21 cellular contexts compared by ENCODE assay signal in the genomic region with DNA sequence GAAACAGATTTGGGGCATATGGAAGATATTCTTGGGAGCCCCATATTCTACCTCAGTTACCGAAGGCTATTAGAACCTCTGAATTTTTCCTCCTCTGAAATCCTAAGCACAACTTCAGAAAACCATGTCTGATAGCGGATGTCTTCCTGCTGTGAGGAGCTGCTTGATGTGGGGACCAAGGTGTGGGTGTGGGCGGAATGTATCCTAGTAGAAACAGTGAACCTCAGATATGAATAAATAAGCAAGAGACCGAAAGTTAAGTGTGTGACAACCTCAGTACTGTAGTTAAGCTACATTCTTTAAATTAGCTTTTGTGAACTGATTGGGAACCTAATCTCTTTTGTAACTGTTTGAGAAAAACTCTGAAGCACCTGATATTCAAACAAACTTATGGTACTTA. TPM values are rescaled to one million over a fixed set of nuclear protein-coding genes. Genes with fewer than 3 reads are reported as not detected.
DNase-seq lines count a peak whose midpoint lies in the region; ATAC-seq and TF ChIP-seq lines count a peak whose summit lies in the region.
"Had no signal": no experiment of that assay in that cellular context is flagged by ENCODE, and none has a peak within 500 bp of the region (broad histone marks: within the 10 kb centered on the region; RNA-seq: fewer than 3 reads in every experiment).

No MANE protein-coding gene starts in this region.

- CTCF ChIA-PET in activated CD4-positive, alpha-beta memory T cell treated with anti-CD3 and anti-CD28 coated beads for 36 hours (lab: Charles Lee) = interaction anchor here (1.1 to 1.7 kb wide), 2 partner anchors 27 to 45 kb away, joined by 3 to 8 read pairs; no protein-coding TSS in a partner anchor
- CTCF ChIA-PET in activated CD4-positive, alpha-beta memory T cell treated with anti-CD3 and anti-CD28 coated beads, Interleukin-2, amount 10 ng/mL, durations not matched to agents 7 days and 5 days (lab: Charles Lee) = interaction anchor here (0.9 kb wide), 1 partner anchor 27 kb away, joined by 4 read pairs; no protein-coding TSS in a partner anchor
- CTCF ChIA-PET in WTC11 (lab: Charles Lee) = interaction anchor here (1.5 kb wide), 1 partner anchor 274 kb away, joined by 3 read pairs; no protein-coding TSS in a partner anchor

- peak; percentile 15 for DNase-seq in activated CD4-positive, alpha-beta memory T cell treated with anti-CD3 and anti-CD28 coated beads for 36 hours
- no peak for DNase-seq in activated CD4-positive, alpha-beta memory T cell treated with anti-CD3 and anti-CD28 coated beads, Interleukin-2, amount 10 ng/mL, durations not matched to agents 7 days and 5 days
- DNase-seq in stimulated activated CD4-positive, alpha-beta T cell treated with anti-CD3 and anti-CD28 coated beads, Interleukin-15, amount 100 ng/mL, for 24 hours = peak; percentile 34
- DNase-seq in stimulated activated CD4-positive, alpha-beta T cell treated with anti-CD3 and anti-CD28 coated beads, Interleukin-2, amount 100 ng/mL, for 48 hours = no peak
- DNase-seq in WTC11 (ENCODE audit: low spot score) = no peak
- DNase-seq in naive thymus-derived CD8-positive, alpha-beta T cell = no peak
- DNase-seq in NCI-H524 (lab: John Stamatoyannopoulos, UW) = no peak
- DNase-seq in substantia nigra (lab: John Stamatoyannopoulos, UW) = no peak
- DNase-seq: GM23248, H7, KG1, MM.1S, NCI-H1048, NCI-H1417, NCI-H1694, NCI-H2029 treated with DMSO at 0.1 percent for 48 hours, NCI-H446 treated with DMSO at 0.1 percent for 48 hours, NCI-H69, Right ventricle myocardium superior, RPMI8226 had no signal

- H3K4me3 Mint-ChIP-seq in activated CD4-positive, alpha-beta memory T cell treated with anti-CD3 and anti-CD28 coated beads for 36 hours = no peak overlapping the region
- no peak overlapping the region for H3K4me3 Mint-ChIP-seq in activated CD4-positive, alpha-beta memory T cell treated with anti-CD3 and anti-CD28 coated beads, Interleukin-2, amount 10 ng/mL, durations not matched to agents 7 days and 5 days
- H3K4me3 Mint-ChIP-seq in WTC11 = no peak overlapping the region
- no peak overlapping the region for H3K4me3 Mint-ChIP-seq in naive thymus-derived CD8-positive, alpha-beta T cell

- TF ChIP-seq CTCF in WTC11 (IDR thresholded peaks at IDR 0.05) = no peak

- H3K9me3 Mint-ChIP-seq in activated CD4-positive, alpha-beta memory T cell treated with anti-CD3 and anti-CD28 coated beads for 36 hours = no peaks in the 10 kb centered on the region
- no peaks in the 10 kb centered on the region for H3K9me3 Mint-ChIP-seq in activated CD4-positive, alpha-beta memory T cell treated with anti-CD3 and anti-CD28 coated beads, Interleukin-2, amount 10 ng/mL, durations not matched to agents 7 days and 5 days
- no peaks in the 10 kb centered on the region for H3K9me3 Mint-ChIP-seq in WTC11
- no peaks in the 10 kb centered on the region for H3K9me3 Mint-ChIP-seq in naive thymus-derived CD8-positive, alpha-beta T cell

- H3K36me3 Mint-ChIP-seq in activated CD4-positive, alpha-beta memory T cell treated with anti-CD3 and anti-CD28 coated beads for 36 hours = peaks cover 5% of the 10 kb centered on the region
- peaks cover 8% of the 10 kb centered on the region for H3K36me3 Mint-ChIP-seq in activated CD4-positive, alpha-beta memory T cell treated with anti-CD3 and anti-CD28 coated beads, Interleukin-2, amount 10 ng/mL, durations not matched to agents 7 days and 5 days (ENCODE audit: low read depth)
- H3K36me3 Mint-ChIP-seq in WTC11 = peaks cover 30% of the 10 kb centered on the region
- H3K36me3 Mint-ChIP-seq in naive thymus-derived CD8-positive, alpha-beta T cell = peaks cover 0 to 33% (median 3%) of the 10 kb centered on the region in 3 donors

- POLR2A ChIA-PET in activated CD4-positive, alpha-beta memory T cell treated with anti-CD3 and anti-CD28 coated beads for 36 hours (lab: Charles Lee) = interaction anchor here (0.5 kb wide), 1 partner anchor 379 kb away, joined by 3 read pairs; a partner anchor contains a TSS
- POLR2A ChIA-PET in activated CD4-positive, alpha-beta memory T cell treated with anti-CD3 and anti-CD28 coated beads, Interleukin-2, amount 10 ng/mL, durations not matched to agents 7 days and 5 days (lab: Charles Lee) = no interaction called here
- POLR2A ChIA-PET in WTC11 (lab: Charles Lee) = no interaction called here
- POLR2A ChIA-PET in naive thymus-derived CD8-positive, alpha-beta T cell (lab: Charles Lee) = no interaction called here

- H3K4me1 Mint-ChIP-seq in activated CD4-positive, alpha-beta memory T cell treated with anti-CD3 and anti-CD28 coated beads for 36 hours (ENCODE audit: low read depth) = peaks cover 4% of the 10 kb centered on the region
- H3K4me1 Mint-ChIP-seq in activated CD4-positive, alpha-beta memory T cell treated with anti-CD3 and anti-CD28 coated beads, Interleukin-2, amount 10 ng/mL, durations not matched to agents 7 days and 5 days = no peaks in the 10 kb centered on the region
- no peaks in the 10 kb centered on the region for H3K4me1 Mint-ChIP-seq in WTC11
- H3K4me1 Mint-ChIP-seq in naive thymus-derived CD8-positive, alpha-beta T cell = peaks cover 3 to 10% (median 5%) of the 10 kb centered on the region in 4 donors

- H3K27ac Mint-ChIP-seq in activated CD4-positive, alpha-beta memory T cell treated with anti-CD3 and anti-CD28 coated beads for 36 hours = no peak overlapping the region
- no peak overlapping the region for H3K27ac Mint-ChIP-seq in activated CD4-positive, alpha-beta memory T cell treated with anti-CD3 and anti-CD28 coated beads, Interleukin-2, amount 10 ng/mL, durations not matched to agents 7 days and 5 days
- peak overlapping the region; percentile 63; the same call in 1 of the 2 replicates for H3K27ac Mint-ChIP-seq in WTC11
- peak overlapping the region in 7 of 10 donors; percentile 21 to 84 (median 51) for H3K27ac Mint-ChIP-seq in naive thymus-derived CD8-positive, alpha-beta T cell

- no peaks in the 10 kb centered on the region for H3K27me3 Mint-ChIP-seq in activated CD4-positive, alpha-beta memory T cell treated with anti-CD3 and anti-CD28 coated beads for 36 hours
- no peaks in the 10 kb centered on the region for H3K27me3 Mint-ChIP-seq in activated CD4-positive, alpha-beta memory T cell treated with anti-CD3 and anti-CD28 coated beads, Interleukin-2, amount 10 ng/mL, durations not matched to agents 7 days and 5 days
- H3K27me3 Mint-ChIP-seq in WTC11 (ENCODE audit: low read depth) = peaks cover 4% of the 10 kb centered on the region; the same call in 1 of the 2 replicates
- no peaks in the 10 kb centered on the region for H3K27me3 Mint-ChIP-seq in naive thymus-derived CD8-positive, alpha-beta T cell

- intact Hi-C loops in activated CD4-positive, alpha-beta memory T cell treated with anti-CD3 and anti-CD28 coated beads for 36 hours (cut with micrococcal nuclease) = no loop called here

- H3K27ac ChIP-seq in substantia nigra (ENCODE audit: low read depth, low read length, poor library complexity, severe bottlenecking) = no peak overlapping the region
- H3K27ac ChIP-seq: GM23248, SJSA1 had no signal

- no peak for ATAC-seq in WTC11
- peak in 1 of 2 donors; percentile 47 for ATAC-seq in naive thymus-derived CD8-positive, alpha-beta T cell

TF ChIP-seq in WTC11, 78 proteins besides CTCF, POLR2A, EP300 and RAD21 (continues in another document):
- no peak for TF ChIP-seq EMX1 (CRISPR knock-in tag; IDR thresholded peaks at IDR 0.05)
- no peak for TF ChIP-seq TCF7 (CRISPR knock-in tag; IDR thresholded peaks at IDR 0.05; ENCODE audit: low read depth)
- TF ChIP-seq PRRX2 (CRISPR knock-in tag; IDR thresholded peaks at IDR 0.05) = no peak
- TF ChIP-seq, protein P1, sequence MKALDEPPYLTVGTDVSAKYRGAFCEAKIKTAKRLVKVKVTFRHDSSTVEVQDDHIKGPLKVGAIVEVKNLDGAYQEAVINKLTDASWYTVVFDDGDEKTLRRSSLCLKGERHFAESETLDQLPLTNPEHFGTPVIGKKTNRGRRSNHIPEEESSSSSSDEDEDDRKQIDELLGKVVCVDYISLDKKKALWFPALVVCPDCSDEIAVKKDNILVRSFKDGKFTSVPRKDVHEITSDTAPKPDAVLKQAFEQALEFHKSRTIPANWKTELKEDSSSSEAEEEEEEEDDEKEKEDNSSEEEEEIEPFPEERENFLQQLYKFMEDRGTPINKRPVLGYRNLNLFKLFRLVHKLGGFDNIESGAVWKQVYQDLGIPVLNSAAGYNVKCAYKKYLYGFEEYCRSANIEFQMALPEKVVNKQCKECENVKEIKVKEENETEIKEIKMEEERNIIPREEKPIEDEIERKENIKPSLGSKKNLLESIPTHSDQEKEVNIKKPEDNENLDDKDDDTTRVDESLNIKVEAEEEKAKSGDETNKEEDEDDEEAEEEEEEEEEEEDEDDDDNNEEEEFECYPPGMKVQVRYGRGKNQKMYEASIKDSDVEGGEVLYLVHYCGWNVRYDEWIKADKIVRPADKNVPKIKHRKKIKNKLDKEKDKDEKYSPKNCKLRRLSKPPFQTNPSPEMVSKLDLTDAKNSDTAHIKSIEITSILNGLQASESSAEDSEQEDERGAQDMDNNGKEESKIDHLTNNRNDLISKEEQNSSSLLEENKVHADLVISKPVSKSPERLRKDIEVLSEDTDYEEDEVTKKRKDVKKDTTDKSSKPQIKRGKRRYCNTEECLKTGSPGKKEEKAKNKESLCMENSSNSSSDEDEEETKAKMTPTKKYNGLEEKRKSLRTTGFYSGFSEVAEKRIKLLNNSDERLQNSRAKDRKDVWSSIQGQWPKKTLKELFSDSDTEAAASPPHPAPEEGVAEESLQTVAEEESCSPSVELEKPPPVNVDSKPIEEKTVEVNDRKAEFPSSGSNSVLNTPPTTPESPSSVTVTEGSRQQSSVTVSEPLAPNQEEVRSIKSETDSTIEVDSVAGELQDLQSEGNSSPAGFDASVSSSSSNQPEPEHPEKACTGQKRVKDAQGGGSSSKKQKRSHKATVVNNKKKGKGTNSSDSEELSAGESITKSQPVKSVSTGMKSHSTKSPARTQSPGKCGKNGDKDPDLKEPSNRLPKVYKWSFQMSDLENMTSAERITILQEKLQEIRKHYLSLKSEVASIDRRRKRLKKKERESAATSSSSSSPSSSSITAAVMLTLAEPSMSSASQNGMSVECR (CRISPR knock-in tag; IDR thresholded peaks at IDR 0.05; ENCODE audit: borderline replicate concordance) = no peak

RNA-seq across cellular contexts. Expression of a gene that starts 46.9 kb away (rescaled TPM):
- 10 to 100 TPM; 29.2 to 29.6 TPM for total RNA-seq in activated CD4-positive, alpha-beta memory T cell treated with anti-CD3 and anti-CD28 coated beads for 36 hours
- 10 to 100 TPM; 32.8 to 33.6 TPM for total RNA-seq in activated CD4-positive, alpha-beta memory T cell treated with anti-CD3 and anti-CD28 coated beads, Interleukin-2, amount 10 ng/mL, durations not matched to agents 7 days and 5 days
- total RNA-seq in WTC11 (2021) = 55.0 to 57.2 TPM (median 56.9 TPM) in 3 replicates
- 10 to 100 TPM; 40.2 to 53.1 TPM for total RNA-seq in naive thymus-derived CD8-positive, alpha-beta T cell
- 10 to 100 TPM; 12.3 to 13.8 (median 13.8) TPM for polyA plus RNA-seq in naive thymus-derived CD8-positive, alpha-beta T cell

Comparison
In these comparisons a context has a peak if more than half of its experiments do, and no peak if none do; other contexts are left out.
1. DNase-seq: peak in activated CD4-positive, alpha-beta memory T cell treated with anti-CD3 and anti-CD28 coated beads for 36 hours (single experiment) and stimulated activated CD4-positive, alpha-beta T cell treated with anti-CD3 and anti-CD28 coated beads, Interleukin-15, amount 100 ng/mL, for 24 hours (single experiment); none in activated CD4-positive, alpha-beta memory T cell treated with anti-CD3 and anti-CD28 coated beads, Interleukin-2, amount 10 ng/mL, durations not matched to agents 7 days and 5 days (single experiment), stimulated activated CD4-positive, alpha-beta T cell treated with anti-CD3 and anti-CD28 coated beads, Interleukin-2, amount 100 ng/mL, for 48 hours (0 of 2), WTC11 (single experiment), naive thymus-derived CD8-positive, alpha-beta T cell (0 of 10), NCI-H524 (0 of 2) and substantia nigra (0 of 49).
2. H3K27ac Mint-ChIP-seq: peak in WTC11 (single experiment) and naive thymus-derived CD8-positive, alpha-beta T cell (7 of 10); none in activated CD4-positive, alpha-beta memory T cell treated with anti-CD3 and anti-CD28 coated beads for 36 hours (single experiment) and activated CD4-positive, alpha-beta memory T cell treated with anti-CD3 and anti-CD28 coated beads, Interleukin-2, amount 10 ng/mL, durations not matched to agents 7 days and 5 days (single experiment).